8 cellular contexts compared by ENCODE assay signal in the genomic region with DNA sequence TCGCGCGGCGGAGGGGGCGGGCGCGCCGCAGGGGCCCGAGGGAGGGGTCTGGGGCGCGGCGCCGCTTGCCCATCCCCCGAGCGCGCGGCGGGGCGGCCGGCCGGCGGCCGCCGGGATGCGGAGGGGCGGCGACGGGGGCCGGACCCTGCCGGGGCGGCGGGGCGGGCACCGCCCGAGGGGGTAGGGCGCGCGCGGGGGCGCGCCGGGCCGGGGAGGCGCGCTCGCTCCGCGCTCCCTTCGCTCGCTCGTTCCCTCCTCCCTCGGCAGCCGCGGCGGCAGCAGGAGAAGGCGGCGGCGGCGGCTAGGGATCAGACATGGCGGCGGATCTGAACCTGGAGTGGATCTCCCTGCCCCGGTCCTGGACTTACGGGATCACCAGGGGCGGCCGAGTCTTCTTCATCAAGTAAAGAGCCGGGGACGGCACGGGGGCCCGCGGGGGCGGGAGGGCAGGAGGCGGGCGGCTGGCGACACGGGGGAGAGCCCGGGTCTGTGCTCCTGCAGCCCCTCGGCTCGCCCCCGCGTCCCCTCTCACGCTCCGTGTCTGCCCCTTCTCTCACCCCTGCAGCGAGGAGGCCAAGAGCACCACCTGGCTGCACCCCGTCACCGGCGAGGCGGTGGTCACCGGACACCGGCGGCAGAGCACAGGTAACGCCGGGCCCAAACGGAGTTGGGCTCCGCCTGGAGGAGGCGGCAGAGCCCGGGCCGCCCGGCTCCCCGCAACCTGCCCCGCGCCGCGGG. TPM values are rescaled to one million over a fixed set of nuclear protein-coding genes. Genes with fewer than 3 reads are reported as not detected.
DNase-seq lines count a peak whose midpoint lies in the region; TF ChIP-seq lines count a peak whose summit lies in the region.

Gene PLEKHA5 (plus strand): TSS at position 248 of the 738 bp plus-strand sequence. CDS start 67 bp downstream, at position 315.

- no CpG with 5 or more reads among the region's 103 CpGs for WGBS in esophagus squamous epithelium, 2 donors
- WGBS in stomach, 5 donors = 0 to 2% (median 0%) methylated on average over 9 to 103 of the region's 103 CpGs

- no peak for TF ChIP-seq EP300 in stomach (IDR thresholded peaks at IDR 0.05)

- intact Hi-C loops in esophagus squamous epithelium (cut with DNase I) = no loop called here
- intact Hi-C loops in stomach (cut with DNase I; ENCODE audit: low total_unique reads) = no loop called here

- H3K4me1 ChIP-seq in esophagus squamous epithelium (peaks cover 3 to 36% (median 6%) of the 10 kb centered on the region in 3 donors), stomach (peaks cover 6 to 36% (median 28%) of the 10 kb centered on the region in 4 donors)

- TF ChIP-seq CTCF in HFF-Myc (IDR thresholded peaks at IDR 0.05; ENCODE audit: low read depth, low read length, missing control alignments) (no peak), esophagus squamous epithelium (IDR thresholded peaks at IDR 0.05) (peak in 4 of 6 experiments; percentile 15 to 41 (median 35)), stomach (IDR thresholded peaks at IDR 0.05) (peak in 2 of 7 experiments; percentile 12 to 47)

- H3K9me3 ChIP-seq in esophagus squamous epithelium = peaks cover 0 to 11% (median 0%) of the 10 kb centered on the region in 3 donors
- peaks cover 0 to 20% (median 11%) of the 10 kb centered on the region in 4 donors for H3K9me3 ChIP-seq in stomach

- H3K4me3 ChIP-seq in HFF-Myc (replicated peaks; ENCODE audit: low read depth, low read length) = peak within 1 kb of the TSS; percentile 74
- peak within 1 kb of the TSS; percentile 85 to 97 (median 87) for H3K4me3 ChIP-seq in esophagus squamous epithelium
- H3K4me3 ChIP-seq in stomach = peak within 1 kb of the TSS; percentile 95 to 99 (median 98)

- DNase-seq in DMS 273 (lab: John Stamatoyannopoulos, UW; ENCODE audit: unreplicated experiment) (peak; percentile 86), HFF-Myc (ENCODE audit: extremely low read depth, low read depth) (no peak), NCI-H69 (lab: John Stamatoyannopoulos, UW) (peak; percentile 84), esophagus squamous epithelium (lab: John Stamatoyannopoulos, UW) (no peak), mucosa of gallbladder (ENCODE audit: low spot score) (peak; percentile 65), stomach (peak; percentile 79), NAMALWA (ENCODE audit: low spot score) (no peak)
- peak; percentile 56 to 69 for DNase-seq in activated T-cell treated with anti-CD3 and anti-CD28 coated beads, Interleukin-2, amount 50 U/mL, for 48 hours

- TF ChIP-seq POLR2A in esophagus squamous epithelium (IDR thresholded peaks at IDR 0.05) (peak in 2 of 4 donors; percentile 31 to 42), stomach (IDR thresholded peaks at IDR 0.05) (no peak)

- H3K27ac ChIP-seq in esophagus squamous epithelium = peak within 1 kb of the TSS; percentile 94 to 97 (median 95)
- peak within 1 kb of the TSS; percentile 94 to 97 (median 96) for H3K27ac ChIP-seq in stomach

- H3K27me3 ChIP-seq in esophagus squamous epithelium = no peaks in the 10 kb centered on the region
- no peaks in the 10 kb centered on the region for H3K27me3 ChIP-seq in stomach

- H3K36me3 ChIP-seq in esophagus squamous epithelium = no peaks in the 10 kb centered on the region
- H3K36me3 ChIP-seq in stomach = no peaks in the 10 kb centered on the region

RNA-seq across cellular contexts. Expression of gene PLEKHA5, which starts in this region (rescaled TPM):
- total RNA-seq in esophagus squamous epithelium = 10 to 100 TPM; 16.1 to 43.7 (median 29.3) TPM
- 64.0 TPM for total RNA-seq in mucosa of gallbladder
- 100 to 1,000 TPM in 1 of 5 donors, 10 to 100 TPM in 4; 29.0 to 156 (median 46.9) TPM for total RNA-seq in stomach
- 10 to 100 TPM; 13.8 to 21.1 (median 13.9) TPM for polyA plus RNA-seq in stomach

Comparison
In these comparisons a context has a peak if more than half of its experiments do, and no peak if none do; other contexts are left out.
1. DNase-seq: peak in DMS 273 (single experiment), NCI-H69 (single experiment), activated T-cell treated with anti-CD3 and anti-CD28 coated beads, Interleukin-2, amount 50 U/mL, for 48 hours (2 of 2), mucosa of gallbladder (single experiment) and stomach (single experiment); none in HFF-Myc (single experiment), esophagus squamous epithelium (single experiment) and NAMALWA (single experiment).
2. Peak in every context shown above with its lines, with median percentiles within 50 percentile points of each other: H3K4me3 ChIP-seq.